Comparison of ENCODE assay signal across 24 cellular contexts in genomic region chr3:72381584-72381983, GRCh38.
DNase-seq lines count a peak whose midpoint lies in the region; ATAC-seq and TF ChIP-seq lines count a peak whose summit lies in the region.
"Had no signal": no experiment of that assay in that cellular context is flagged by ENCODE, and none has a peak within 500 bp of the region (broad histone marks: within the 10 kb centered on the region; RNA-seq: fewer than 3 reads in every experiment).

No MANE protein-coding gene starts in this region.

- TF ChIP-seq EP300 in stomach (IDR thresholded peaks at IDR 0.05) = no peak

- intact Hi-C loops in stomach (cut with DNase I; ENCODE audit: low total_unique reads) = no loop called here

- TF ChIP-seq CTCF in WTC11 (IDR thresholded peaks at IDR 0.05) (no peak), stomach (IDR thresholded peaks at IDR 0.05) (no peak)

- no peak overlapping the region for H3K4me3 ChIP-seq in stomach
- H3K4me3 ChIP-seq: HAP-1, PC-9, transverse colon had no signal

- peaks cover 7 to 83% (median 42%) of the 10 kb centered on the region in 4 donors for H3K4me1 ChIP-seq in stomach

- TF ChIP-seq POLR2A in stomach (IDR thresholded peaks at IDR 0.05) = no peak

- POLR2A ChIA-PET in WTC11 (lab: Charles Lee) = interaction anchor here (0.5 kb wide), 1 partner anchor 361 kb away, joined by 4 read pairs; no protein-coding TSS in a partner anchor

- no peaks in the 10 kb centered on the region for H3K27me3 Mint-ChIP-seq in activated naive CD4-positive, alpha-beta T cell treated with anti-CD3 and anti-CD28 coated beads, Interleukin-2, amount 50 U/mL, for 24 hours
- no peaks in the 10 kb centered on the region for H3K27me3 Mint-ChIP-seq in activated naive CD4-positive, alpha-beta T cell treated with anti-CD3 and anti-CD28 coated beads, Interleukin-2, amount 10 ng/mL, durations not matched to agents 7 days and 5 days
- no peaks in the 10 kb centered on the region for H3K27me3 Mint-ChIP-seq in WTC11 (ENCODE audit: low read depth)
- H3K27me3 Mint-ChIP-seq: activated naive CD8-positive, alpha-beta T cell treated with anti-CD3 and anti-CD28 coated beads, Interleukin-2, amount 10 ng/mL, durations not matched to agents 7 days and 5 days; B cell; stimulated activated naive CD8-positive, alpha-beta T cell treated with anti-CD3 and anti-CD28 coated beads, Interleukin-15, amount 100 ng/mL, for 72 hours had no signal

- ATAC-seq in WTC11 (no peak), HG03139 (IDR thresholded peaks at IDR 0.05; ENCODE audit: unreplicated experiment) (no peak), GM19455 (IDR thresholded peaks at IDR 0.05; ENCODE audit: unreplicated experiment) (no peak)

- H3K36me3 ChIP-seq in stomach = peaks cover 10 to 25% (median 23%) of the 10 kb centered on the region in 4 donors

- H3K4me3 Mint-ChIP-seq in activated naive CD4-positive, alpha-beta T cell treated with anti-CD3 and anti-CD28 coated beads, Interleukin-2, amount 50 U/mL, for 24 hours = no peak overlapping the region
- no peak overlapping the region for H3K4me3 Mint-ChIP-seq in activated naive CD4-positive, alpha-beta T cell treated with anti-CD3 and anti-CD28 coated beads, Interleukin-2, amount 10 ng/mL, durations not matched to agents 7 days and 5 days
- no peak overlapping the region for H3K4me3 Mint-ChIP-seq in WTC11
- H3K4me3 Mint-ChIP-seq: activated naive CD8-positive, alpha-beta T cell treated with anti-CD3 and anti-CD28 coated beads, Interleukin-2, amount 10 ng/mL, durations not matched to agents 7 days and 5 days; B cell; stimulated activated naive CD8-positive, alpha-beta T cell treated with anti-CD3 and anti-CD28 coated beads, Interleukin-15, amount 100 ng/mL, for 72 hours had no signal

- peaks cover 6% of the 10 kb centered on the region for H3K36me3 Mint-ChIP-seq in activated naive CD4-positive, alpha-beta T cell treated with anti-CD3 and anti-CD28 coated beads, Interleukin-2, amount 50 U/mL, for 24 hours
- peaks cover 17% of the 10 kb centered on the region for H3K36me3 Mint-ChIP-seq in activated naive CD4-positive, alpha-beta T cell treated with anti-CD3 and anti-CD28 coated beads, Interleukin-2, amount 10 ng/mL, durations not matched to agents 7 days and 5 days
- peaks cover 11% of the 10 kb centered on the region for H3K36me3 Mint-ChIP-seq in WTC11

- no peaks in the 10 kb centered on the region for H3K27me3 ChIP-seq in layer of hippocampus (ENCODE audit: control insufficient read depth, insufficient read depth, low read length)
- H3K27me3 ChIP-seq in stomach = no peaks in the 10 kb centered on the region
- H3K27me3 ChIP-seq: transverse colon had no signal

- H3K9me3 ChIP-seq in stomach = no peaks in the 10 kb centered on the region
- H3K9me3 ChIP-seq: HAP-1, transverse colon had no signal

- no peak for DNase-seq in activated naive CD4-positive, alpha-beta T cell treated with anti-CD3 and anti-CD28 coated beads, Interleukin-2, amount 10 ng/mL, durations not matched to agents 7 days and 5 days
- DNase-seq in WTC11 (ENCODE audit: low spot score) (no peak), stomach (no peak)
- DNase-seq: activated CD4-positive, alpha-beta T cell treated with anti-CD3 and anti-CD28 coated beads, Interleukin-2, amount 50 U/mL, for 4 hours; activated naive CD8-positive, alpha-beta T cell treated with anti-CD3 and anti-CD28 coated beads, Interleukin-2, amount 10 ng/mL, durations not matched to agents 7 days and 5 days; Calu3; DMS79 treated with DMSO at 0.1 percent for 48 hours; islet precursor cell; KG1; left ventricle myocardium superior; NCI-H1436; PC-9; Right ventricle myocardium superior; stimulated activated naive CD8-positive, alpha-beta T cell treated with anti-CD3 and anti-CD28 coated beads, Interleukin-15, amount 100 ng/mL, for 72 hours; T1000; transverse colon had no signal

- H3K27ac Mint-ChIP-seq in activated naive CD4-positive, alpha-beta T cell treated with anti-CD3 and anti-CD28 coated beads, Interleukin-2, amount 50 U/mL, for 24 hours = peak overlapping the region; percentile 13
- H3K27ac Mint-ChIP-seq in activated naive CD4-positive, alpha-beta T cell treated with anti-CD3 and anti-CD28 coated beads, Interleukin-2, amount 10 ng/mL, durations not matched to agents 7 days and 5 days = no peak overlapping the region
- H3K27ac Mint-ChIP-seq in WTC11 = peak overlapping the region; percentile 21
- H3K27ac Mint-ChIP-seq: activated naive CD8-positive, alpha-beta T cell treated with anti-CD3 and anti-CD28 coated beads, Interleukin-2, amount 10 ng/mL, durations not matched to agents 7 days and 5 days; B cell had no signal

- peaks cover 80% of the 10 kb centered on the region for H3K4me1 Mint-ChIP-seq in activated naive CD4-positive, alpha-beta T cell treated with anti-CD3 and anti-CD28 coated beads, Interleukin-2, amount 50 U/mL, for 24 hours
- peaks cover 38% of the 10 kb centered on the region for H3K4me1 Mint-ChIP-seq in activated naive CD4-positive, alpha-beta T cell treated with anti-CD3 and anti-CD28 coated beads, Interleukin-2, amount 10 ng/mL, durations not matched to agents 7 days and 5 days
- peaks cover 91% of the 10 kb centered on the region for H3K4me1 Mint-ChIP-seq in WTC11

- 87 to 96% (median 92%) methylated on average over 6 of the region's 6 CpGs for WGBS in stomach, 5 donors

- H3K27ac ChIP-seq in layer of hippocampus (ENCODE audit: low read depth, low read length) (peak overlapping the region; percentile 87), temporal lobe (ENCODE audit: low read depth, low read length) (peak overlapping the region; percentile 98), stomach (no peak overlapping the region)
- H3K27ac ChIP-seq: PC-9 had no signal

- CTCF ChIA-PET in activated naive CD4-positive, alpha-beta T cell treated with anti-CD3 and anti-CD28 coated beads, Interleukin-2, amount 10 ng/mL, durations not matched to agents 7 days and 5 days (lab: Charles Lee) = no interaction called here
- CTCF ChIA-PET in WTC11 (lab: Charles Lee) = interaction anchor here (0.6 kb wide), 1 partner anchor 75 kb away, joined by 3 read pairs; no protein-coding TSS in a partner anchor

- no peaks in the 10 kb centered on the region for H3K9me3 Mint-ChIP-seq in activated naive CD4-positive, alpha-beta T cell treated with anti-CD3 and anti-CD28 coated beads, Interleukin-2, amount 50 U/mL, for 24 hours
- no peaks in the 10 kb centered on the region for H3K9me3 Mint-ChIP-seq in activated naive CD4-positive, alpha-beta T cell treated with anti-CD3 and anti-CD28 coated beads, Interleukin-2, amount 10 ng/mL, durations not matched to agents 7 days and 5 days
- H3K9me3 Mint-ChIP-seq in WTC11 = no peaks in the 10 kb centered on the region
- H3K9me3 Mint-ChIP-seq: activated naive CD8-positive, alpha-beta T cell treated with anti-CD3 and anti-CD28 coated beads, Interleukin-2, amount 10 ng/mL, durations not matched to agents 7 days and 5 days; activated T-helper 2 cell treated with anti-CD3 and anti-CD28 coated beads, Interferon-gamma antibody, Interleukin-2, Interleukin-4, amounts not matched to agents 10 μg/mL and 5 μg/mL and 100 μg/mL, durations not matched to agents 14 hours and 24 hours and 36 hours; stimulated activated naive CD8-positive, alpha-beta T cell treated with anti-CD3 and anti-CD28 coated beads, Interleukin-15, amount 100 ng/mL, for 72 hours had no signal

TF ChIP-seq in WTC11, 78 proteins besides CTCF, POLR2A, EP300 and RAD21 (continues in another document):
- no peak for TF ChIP-seq USF2 (CRISPR knock-in tag; IDR thresholded peaks at IDR 0.05)
- TF ChIP-seq ZNF232 (CRISPR knock-in tag; IDR thresholded peaks at IDR 0.05) = no peak
- TF ChIP-seq, protein P1, sequence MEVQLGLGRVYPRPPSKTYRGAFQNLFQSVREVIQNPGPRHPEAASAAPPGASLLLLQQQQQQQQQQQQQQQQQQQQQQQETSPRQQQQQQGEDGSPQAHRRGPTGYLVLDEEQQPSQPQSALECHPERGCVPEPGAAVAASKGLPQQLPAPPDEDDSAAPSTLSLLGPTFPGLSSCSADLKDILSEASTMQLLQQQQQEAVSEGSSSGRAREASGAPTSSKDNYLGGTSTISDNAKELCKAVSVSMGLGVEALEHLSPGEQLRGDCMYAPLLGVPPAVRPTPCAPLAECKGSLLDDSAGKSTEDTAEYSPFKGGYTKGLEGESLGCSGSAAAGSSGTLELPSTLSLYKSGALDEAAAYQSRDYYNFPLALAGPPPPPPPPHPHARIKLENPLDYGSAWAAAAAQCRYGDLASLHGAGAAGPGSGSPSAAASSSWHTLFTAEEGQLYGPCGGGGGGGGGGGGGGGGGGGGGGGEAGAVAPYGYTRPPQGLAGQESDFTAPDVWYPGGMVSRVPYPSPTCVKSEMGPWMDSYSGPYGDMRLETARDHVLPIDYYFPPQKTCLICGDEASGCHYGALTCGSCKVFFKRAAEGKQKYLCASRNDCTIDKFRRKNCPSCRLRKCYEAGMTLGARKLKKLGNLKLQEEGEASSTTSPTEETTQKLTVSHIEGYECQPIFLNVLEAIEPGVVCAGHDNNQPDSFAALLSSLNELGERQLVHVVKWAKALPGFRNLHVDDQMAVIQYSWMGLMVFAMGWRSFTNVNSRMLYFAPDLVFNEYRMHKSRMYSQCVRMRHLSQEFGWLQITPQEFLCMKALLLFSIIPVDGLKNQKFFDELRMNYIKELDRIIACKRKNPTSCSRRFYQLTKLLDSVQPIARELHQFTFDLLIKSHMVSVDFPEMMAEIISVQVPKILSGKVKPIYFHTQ (CRISPR knock-in tag; IDR thresholded peaks at IDR 0.05) = no peak
- TF ChIP-seq E2F5 (CRISPR knock-in tag; IDR thresholded peaks at IDR 0.05) = no peak
- TF ChIP-seq, protein P2, sequence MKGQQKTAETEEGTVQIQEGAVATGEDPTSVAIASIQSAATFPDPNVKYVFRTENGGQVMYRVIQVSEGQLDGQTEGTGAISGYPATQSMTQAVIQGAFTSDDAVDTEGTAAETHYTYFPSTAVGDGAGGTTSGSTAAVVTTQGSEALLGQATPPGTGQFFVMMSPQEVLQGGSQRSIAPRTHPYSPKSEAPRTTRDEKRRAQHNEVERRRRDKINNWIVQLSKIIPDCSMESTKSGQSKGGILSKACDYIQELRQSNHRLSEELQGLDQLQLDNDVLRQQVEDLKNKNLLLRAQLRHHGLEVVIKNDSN (CRISPR knock-in tag; IDR thresholded peaks at IDR 0.05) = no peak

Comparison
In these comparisons a context has a peak if more than half of its experiments do, and no peak if none do; other contexts are left out.
1. H3K27ac ChIP-seq: peak in layer of hippocampus (single experiment) and temporal lobe (single experiment); none in stomach (0 of 5).